8 cellular contexts compared by ENCODE assay signal in the genomic region with DNA sequence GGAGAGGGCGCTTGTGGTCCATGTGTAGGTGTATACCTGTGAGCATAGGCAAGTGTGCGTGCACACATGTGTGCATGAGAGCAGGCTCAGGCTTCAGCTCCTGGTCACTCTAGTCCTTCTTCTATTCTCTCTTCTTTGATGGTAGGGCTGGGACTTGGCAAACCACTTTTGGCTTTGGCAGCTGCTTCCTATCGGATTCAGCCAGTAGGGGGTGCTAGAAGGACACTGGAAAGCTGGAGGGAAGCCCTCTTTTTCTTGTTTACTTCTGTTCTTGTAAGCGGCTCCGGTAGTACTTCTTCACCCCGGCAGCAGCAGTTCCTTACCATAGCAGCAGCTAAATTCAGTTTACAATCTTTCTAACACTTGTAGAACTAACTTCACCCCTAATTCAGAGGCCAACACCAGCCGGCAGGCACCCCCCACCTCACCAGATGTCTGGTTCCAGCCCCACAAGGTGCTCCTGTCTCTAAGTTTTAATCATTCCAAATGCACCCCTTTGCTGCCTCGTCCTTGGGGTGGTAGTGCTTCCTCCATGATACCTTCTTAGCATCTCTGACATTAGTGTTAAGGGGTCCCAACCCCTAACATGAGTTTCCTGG. TPM values are rescaled to one million over a fixed set of nuclear protein-coding genes. Genes with fewer than 3 reads are reported as not detected.
DNase-seq lines count a peak whose midpoint lies in the region; ATAC-seq and TF ChIP-seq lines count a peak whose summit lies in the region.

No MANE protein-coding gene starts in this region.

- no peak overlapping the region for H3K27ac Mint-ChIP-seq in CD4-positive, alpha-beta T cell
- H3K27ac Mint-ChIP-seq in activated T-cell treated with anti-CD3 and anti-CD28 coated beads, Interleukin-2, amount 50 U/mL, for 72 hours: no peak overlapping the region

- no peak for ATAC-seq in CD4-positive, alpha-beta T cell (ENCODE audit: poor library complexity)
- peak in 1 of 2 donors; percentile 39 for ATAC-seq in activated T-cell treated with anti-CD3 and anti-CD28 coated beads, Interleukin-2, amount 50 U/mL, for 72 hours (replicated peaks in 1 of 2)
- no peak for ATAC-seq in GM21367 (IDR thresholded peaks at IDR 0.05; ENCODE audit: unreplicated experiment)

- H3K9me3 Mint-ChIP-seq in CD4-positive, alpha-beta T cell: no peaks in the 10 kb centered on the region
- no peaks in the 10 kb centered on the region for H3K9me3 Mint-ChIP-seq in activated T-cell treated with anti-CD3 and anti-CD28 coated beads, Interleukin-2, amount 50 U/mL, for 72 hours

- H3K9me3 ChIP-seq in CD4-positive, alpha-beta T cell (ENCODE audit: control insufficient read depth, low read length): no peaks in the 10 kb centered on the region
- H3K9me3 ChIP-seq in OCI-LY3 (ENCODE audit: insufficient read depth, low read length): 0 out of 2 replicates have a peak, but pooled peaks cover 5% of the 10 kb centered on the region

- no peak overlapping the region for H3K4me2 ChIP-seq in OCI-LY3 (ENCODE audit: low read length)

- POLR2A ChIA-PET in CD4-positive, alpha-beta T cell (lab: Charles Lee): no interaction called here

- no peak overlapping the region for H2AFZ ChIP-seq in OCI-LY3 (ENCODE audit: low read depth, low read length)

- H3K9ac ChIP-seq in OCI-LY3 (ENCODE audit: low read length): no peak overlapping the region

- H3K36me3 ChIP-seq in OCI-LY3 (replicated peaks; ENCODE audit: low read depth, low read length): peaks cover 7% of the 10 kb centered on the region

- TF ChIP-seq CTCF in CD4-positive, alpha-beta T cell (IDR thresholded peaks at IDR 0.05): no peak
- TF ChIP-seq CTCF in OCI-LY3 (IDR thresholded peaks at IDR 0.05; ENCODE audit: low read depth, low read length): peak; percentile 92

- H3K4me3 Mint-ChIP-seq in CD4-positive, alpha-beta T cell: no peak overlapping the region
- H3K4me3 Mint-ChIP-seq in activated T-cell treated with anti-CD3 and anti-CD28 coated beads, Interleukin-2, amount 50 U/mL, for 72 hours: no peak overlapping the region

- H3K4me1 ChIP-seq in OCI-LY3 (ENCODE audit: low read length): peaks cover 3% of the 10 kb centered on the region; the same call in 1 of the 2 replicates

- no peaks in the 10 kb centered on the region for H3K79me2 ChIP-seq in OCI-LY3 (ENCODE audit: low read length)

- CTCF ChIA-PET in CD4-positive, alpha-beta T cell (lab: Charles Lee): interaction anchor here (0.6 to 4.7 kb wide), 5 partner anchors 9 to 398 kb away, joined by 3 to 43 read pairs (median 3); no protein-coding TSS in a partner anchor

- DNase-seq in CD4-positive, alpha-beta T cell: peak in 9 of 10 experiments; percentile 11 to 45 (median 27)
- DNase-seq in HCEC 1CT: peak; percentile 48
- DNase-seq in activated T-cell treated with anti-CD3 and anti-CD28 coated beads, Interleukin-2, amount 50 U/mL, for 72 hours: peak; percentile 74 to 82
- peak in 29 of 42 donors; percentile 32 to 84 (median 68) for DNase-seq in head of caudate nucleus
- peak; percentile 69 to 70 for DNase-seq in stimulated activated CD4-positive, alpha-beta T cell treated with anti-CD3 and anti-CD28 coated beads, Interleukin-2, amount 100 ng/mL, for 24 hours
- no peak for DNase-seq in cortex of kidney (lab: John Stamatoyannopoulos, UW)

- no peaks in the 10 kb centered on the region for H3K27me3 Mint-ChIP-seq in CD4-positive, alpha-beta T cell
- no peaks in the 10 kb centered on the region for H3K27me3 Mint-ChIP-seq in activated T-cell treated with anti-CD3 and anti-CD28 coated beads, Interleukin-2, amount 50 U/mL, for 72 hours (ENCODE audit: low read depth)

- H4K20me1 ChIP-seq in OCI-LY3 (ENCODE audit: insufficient read depth, low read length): no peaks in the 10 kb centered on the region

- H3K36me3 Mint-ChIP-seq in CD4-positive, alpha-beta T cell (ENCODE audit: low read depth): no peaks in the 10 kb centered on the region
- no peaks in the 10 kb centered on the region for H3K36me3 Mint-ChIP-seq in activated T-cell treated with anti-CD3 and anti-CD28 coated beads, Interleukin-2, amount 50 U/mL, for 72 hours (ENCODE audit: insufficient read depth in 2 of 2)

- intact Hi-C loops in CD4-positive, alpha-beta T cell (cut with DNase I, micrococcal nuclease): loop anchor here (2.0 to 5.0 kb wide), 5 partner anchors 91 to 777 kb away; no protein-coding TSS in a partner anchor
- intact Hi-C loops in head of caudate nucleus (cut with DNase I): loop anchor here (5.0 to 10.0 kb wide), 3 partner anchors 173 to 773 kb away; partner anchors contain the start of gene PPP2R5A

- peaks cover 7% of the 10 kb centered on the region for H3K4me1 Mint-ChIP-seq in CD4-positive, alpha-beta T cell (ENCODE audit: low read depth)
- H3K4me1 Mint-ChIP-seq in activated T-cell treated with anti-CD3 and anti-CD28 coated beads, Interleukin-2, amount 50 U/mL, for 72 hours (ENCODE audit: low read depth): peaks cover 12% of the 10 kb centered on the region

- no peak overlapping the region for H3K27ac ChIP-seq in CD4-positive, alpha-beta T cell (ENCODE audit: low read depth, low read length)
- no peak overlapping the region for H3K27ac ChIP-seq in OCI-LY3 (ENCODE audit: low read length)

- no peaks in the 10 kb centered on the region for H3K27me3 ChIP-seq in CD4-positive, alpha-beta T cell (ENCODE audit: control insufficient read depth, insufficient read depth, low read length)
- H3K27me3 ChIP-seq in OCI-LY3 (ENCODE audit: low read depth, low read length): no peaks in the 10 kb centered on the region

- no peak overlapping the region for H3K4me3 ChIP-seq in OCI-LY3 (ENCODE audit: low read length)

RNA-seq across cellular contexts. Expression of gene NENF, which starts 25.1 kb away (rescaled TPM):
- total RNA-seq in CD4-positive, alpha-beta T cell: 10 to 100 TPM; 21.2 to 22.4 TPM
- 10 to 100 TPM; 36.9 to 40.7 TPM for total RNA-seq in activated T-cell treated with anti-CD3 and anti-CD28 coated beads, Interleukin-2, amount 50 U/mL, for 72 hours

RNA-seq across cellular contexts. Expression of gene PACC1, which starts 43.2 kb away (rescaled TPM):
- total RNA-seq in CD4-positive, alpha-beta T cell: 1 to 10 TPM; 1.8 to 2.1 TPM
- total RNA-seq in activated T-cell treated with anti-CD3 and anti-CD28 coated beads, Interleukin-2, amount 50 U/mL, for 72 hours: 10 to 100 TPM; 10.2 to 11.7 TPM
